In the genomic region with DNA sequence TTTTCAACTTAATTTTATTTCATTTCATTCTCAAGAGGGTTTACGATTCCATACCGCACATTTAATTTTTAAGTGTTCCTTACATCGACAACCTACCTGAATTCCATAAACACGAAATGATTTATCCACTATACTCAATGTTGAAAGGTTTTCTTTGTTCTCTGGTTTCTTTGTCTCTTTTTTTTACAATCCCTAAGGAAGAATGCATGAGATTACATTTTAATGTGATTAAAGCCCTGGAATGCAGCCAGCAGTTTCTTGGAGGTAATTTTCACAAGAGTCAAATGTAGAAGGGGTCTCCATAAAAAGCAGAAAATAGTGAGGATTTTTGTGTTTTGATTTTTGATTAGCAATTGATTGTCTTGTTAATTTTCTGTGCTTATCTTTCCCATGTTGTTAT, we compare ENCODE assay signal across 19 cellular contexts. TPM values are rescaled to one million over a fixed set of nuclear protein-coding genes. Genes with fewer than 3 reads are reported as not detected.
DNase-seq lines count a peak whose midpoint lies in the region; TF ChIP-seq lines count a peak whose summit lies in the region.
"Had no signal": no experiment of that assay in that cellular context is flagged by ENCODE, and none has a peak within 500 bp of the region (broad histone marks: within the 10 kb centered on the region; RNA-seq: fewer than 3 reads in every experiment).

No MANE protein-coding gene starts in this region.

- intact Hi-C loops in lower leg skin (cut with DNase I; ENCODE audit: low total_unique reads) (no loop called here), Caco-2 (cut with micrococcal nuclease; ENCODE audit: unreplicated experiment) (no loop called here)

- H3K27me3 ChIP-seq in Caco-2 (replicated peaks; ENCODE audit: control insufficient read depth, insufficient read depth, low read length): no peaks in the 10 kb centered on the region

- H3K4me1 Mint-ChIP-seq in nephron (peaks cover 18% of the 10 kb centered on the region), Caco-2 (ENCODE audit: low read depth, unreplicated experiment) (peaks cover 8% of the 10 kb centered on the region)
- H3K4me1 Mint-ChIP-seq: CD8-positive, alpha-beta memory T cell; T-cell had no signal

- TF ChIP-seq CTCF in nephron (IDR thresholded peaks at IDR 0.05; ENCODE audit: unreplicated experiment in 3 of 3): no peak
- TF ChIP-seq CTCF in lower leg skin (IDR thresholded peaks at IDR 0.05): no peak
- no peak for TF ChIP-seq CTCF in Caco-2 (IDR thresholded peaks at IDR 0.05; ENCODE audit: insufficient read depth in 1 of 2, low read depth in 1 of 2, low read length in 1 of 2, severe bottlenecking in 1 of 2, unreplicated experiment in 1 of 2)

- BruUV-seq in Caco-2 (replicated peaks; lab: Mats Ljungman, UMichigan): no TSS peak

- no peaks in the 10 kb centered on the region for H3K4me1 ChIP-seq in Caco-2

- H3K36me3 ChIP-seq in Caco-2 (ENCODE audit: control insufficient read depth, insufficient read depth, low read length): no peaks in the 10 kb centered on the region

- H3K36me3 Mint-ChIP-seq in nephron (ENCODE audit: low read depth) (no peaks in the 10 kb centered on the region), Caco-2 (ENCODE audit: insufficient read depth, unreplicated experiment) (no peaks in the 10 kb centered on the region)
- H3K36me3 Mint-ChIP-seq: CD8-positive, alpha-beta memory T cell; T-cell had no signal

- no peak overlapping the region for H3K4me3 Mint-ChIP-seq in nephron
- H3K4me3 Mint-ChIP-seq in Caco-2 (ENCODE audit: unreplicated experiment): no peak overlapping the region
- H3K4me3 Mint-ChIP-seq: CD8-positive, alpha-beta memory T cell; T-cell had no signal

- H3K9me3 ChIP-seq in Caco-2: peaks cover 1% of the 10 kb centered on the region; the same call in 1 of the 2 replicates

- H3K27ac Mint-ChIP-seq in nephron (peak overlapping the region in 2 of 3 experiments; percentile 6 to 36), Caco-2 (ENCODE audit: unreplicated experiment) (no peak overlapping the region)
- H3K27ac Mint-ChIP-seq: CD8-positive, alpha-beta memory T cell; T-cell had no signal

- H3K9me3 Mint-ChIP-seq in nephron (peaks cover 8% of the 10 kb centered on the region), Caco-2 (ENCODE audit: unreplicated experiment) (peaks cover 27% of the 10 kb centered on the region)

- no peak for TF ChIP-seq POLR2A in lower leg skin (IDR thresholded peaks at IDR 0.05)

- H3K27me3 Mint-ChIP-seq in nephron (ENCODE audit: low read depth): peaks cover 4% of the 10 kb centered on the region
- H3K27me3 Mint-ChIP-seq in Caco-2 (ENCODE audit: insufficient read depth, unreplicated experiment): peaks cover 5% of the 10 kb centered on the region
- H3K27me3 Mint-ChIP-seq: T-cell had no signal

- H3K4me3 ChIP-seq in lower leg skin (ENCODE audit: low read depth, poor library complexity, severe bottlenecking) (no peak overlapping the region), Caco-2 (ENCODE audit: low read depth, low read length) (no peak overlapping the region)
- H3K4me3 ChIP-seq: GM12878, GM23248, SK-N-MC had no signal

- WGBS in lower leg skin, 2 donors: 45 to 50% methylated on average over 4 of the region's 4 CpGs

- POLR2A ChIA-PET in Caco-2 (lab: Charles Lee): no interaction called here

- DNase-seq in NCI-H748 (lab: John Stamatoyannopoulos, UW; ENCODE audit: unreplicated experiment): peak; percentile 13
- DNase-seq in NCI-H748 treated with DMSO at 0.1 percent for 48 hours (lab: John Stamatoyannopoulos, UW): no peak
- DNase-seq in NCI-H1105 (lab: John Stamatoyannopoulos, UW): peak; percentile 10
- DNase-seq in NCI-H82 treated with DMSO at 0.1 percent for 48 hours (lab: John Stamatoyannopoulos, UW; ENCODE audit: unreplicated experiment): peak; percentile 61
- DNase-seq in lower leg skin (ENCODE audit: low spot score in 2 of 2): no peak
- DNase-seq in Caco-2: no peak
- no peak for DNase-seq in DMS53 treated with DMSO at 0.1 percent for 48 hours (lab: John Stamatoyannopoulos, UW; ENCODE audit: unreplicated experiment)
- DNase-seq: CD8-positive, alpha-beta memory T cell; DND-41; GM23248; KG1; NCI-H446; NCI-H526; PC-3; SHP77; T-cell had no signal

- CTCF ChIA-PET in Caco-2 (lab: Charles Lee): no interaction called here

RNA-seq across cellular contexts. Expression of a gene that starts 59.2 kb away (rescaled TPM):
- total RNA-seq in lower leg skin: under 1 TPM; 0.04 to 0.74 (median 0.40) TPM
- 2.9 and 3.6 TPM in 2 replicates for total RNA-seq in Caco-2 (2022)

Comparison
In these comparisons a context has a peak if more than half of its experiments do, and no peak if none do; other contexts are left out.
1. DNase-seq: peak in NCI-H748 (single experiment), NCI-H1105 (single experiment) and NCI-H82 treated with DMSO at 0.1 percent for 48 hours (single experiment); none in NCI-H748 treated with DMSO at 0.1 percent for 48 hours (single experiment), lower leg skin (0 of 2), Caco-2 (0 of 2) and DMS53 treated with DMSO at 0.1 percent for 48 hours (single experiment).